11 cellular contexts compared by ENCODE assay signal in genomic region chr12:29054790-29055663, GRCh38.
"Had no signal": no experiment of that assay in that cellular context is flagged by ENCODE, and none has a peak within 500 bp of the region (broad histone marks: within the 10 kb centered on the region; RNA-seq: fewer than 3 reads in every experiment).

No MANE protein-coding gene starts in this region.

- DNase-seq: activated effector memory CD4-positive, alpha-beta T cell treated with Interleukin-2 at 50 U/mL for 16 hours; aorta; effector memory CD4-positive, alpha-beta T cell; naive thymus-derived CD8-positive, alpha-beta T cell; right lobe of liver; stimulated activated CD4-positive, alpha-beta T cell treated with anti-CD3 and anti-CD28 coated beads, Interleukin-2, amount 100 ng/mL, for 24 hours; stimulated activated naive B cell treated with anti-CD40 and anti-IgM and Interleukin-4, amounts not matched to agents 10 μg/mL and 1 μg/mL and 100 μg/mL, for 72 hours; T-helper 2 cell; trophoblast cell had no signal

- H3K27ac ChIP-seq: epithelial cell of prostate, right lobe of liver had no signal

- H3K4me1 ChIP-seq: right lobe of liver had no signal

- H3K4me3 ChIP-seq: lung, right lobe of liver had no signal

- H3K27me3 ChIP-seq: right lobe of liver had no signal

- ATAC-seq: naive thymus-derived CD8-positive, alpha-beta T cell; right lobe of liver; stimulated activated naive B cell treated with anti-CD40 and anti-IgM and Interleukin-4, amounts not matched to agents 10 μg/mL and 1 μg/mL and 100 μg/mL, for 72 hours had no signal

- H3K36me3 ChIP-seq: right lobe of liver had no signal

- H3K9me3 ChIP-seq: right lobe of liver had no signal
